30 cellular contexts compared by ENCODE assay signal in genomic region chr19:7527516-7528191, GRCh38. TPM values are rescaled to one million over a fixed set of nuclear protein-coding genes. Genes with fewer than 3 reads are reported as not detected.
A peak's percentile ranks its signal among the peaks of the same experiment; 100 is the strongest.
DNase-seq lines count a peak whose midpoint lies in the region; ATAC-seq, FAIRE-seq and TF ChIP-seq lines count a peak whose summit lies in the region.
"Had no signal": no experiment of that assay in that cellular context is flagged by ENCODE, and none has a peak within 500 bp of the region (broad histone marks: within the 10 kb centered on the region; RNA-seq: fewer than 3 reads in every experiment).

No MANE protein-coding gene starts in this region.

- H3K9ac ChIP-seq in GM12878 (ENCODE audit: control insufficient read depth, insufficient read depth, low read length) (no peak overlapping the region), kidney (ENCODE audit: low read length in 2 of 2) (no peak overlapping the region), neuronal stem cell (ENCODE audit: low read depth, low read length, poor library complexity) (no peak overlapping the region)

- CTCF ChIA-PET in GM12878 (lab: Yijun Ruan, JAX) (no interaction called here), WTC11 (lab: Charles Lee) (interaction anchor here (0.6 to 1.0 kb wide), 2 partner anchors 129 to 173 kb away, joined by 3 to 4 read pairs; no protein-coding TSS in a partner anchor)

- H2AFZ ChIP-seq in GM12878 (ENCODE audit: control insufficient read depth, low read depth, low read length), result no peak overlapping the region
- H2AFZ ChIP-seq in neuronal stem cell (ENCODE audit: low read length), result no peak overlapping the region

- DNase-seq in CD14-positive monocyte (ENCODE audit: low spot score) (peak; percentile 74), GM12878 (ENCODE audit: low read depth, low spot score) (no peak), kidney (peak; percentile 80), neuronal stem cell (ENCODE audit: low spot score) (no peak), NCI-H1417 (lab: John Stamatoyannopoulos, UW) (no peak), NCI-H2081 (lab: John Stamatoyannopoulos, UW) (no peak), WTC11 (ENCODE audit: low spot score) (no peak)
- DNase-seq: activated CD4-positive, alpha-beta T cell treated with anti-CD3 and anti-CD28 coated beads, Interleukin-2, amount 10 ng/mL, durations not matched to agents 24 days and 14 days; activated CD8-positive, alpha-beta memory T cell treated with anti-CD3 and anti-CD28 coated beads for 24 hours; activated effector memory CD4-positive, alpha-beta T cell treated with Interleukin-2 at 50 U/mL for 16 hours; activated naive CD8-positive, alpha-beta T cell treated with anti-CD3 and anti-CD28 coated beads for 36 hours; BE2C; DMS153; islet precursor cell; NCI-H1048; NCI-H1694 treated with DMSO at 0.1 percent for 48 hours; NCI-H446 treated with DMSO at 0.1 percent for 48 hours; NCI-H774; pancreas; stimulated activated CD8-positive, alpha-beta memory T cell treated with anti-CD3 and anti-CD28 coated beads, Interleukin-4, amount 100 ng/mL, for 48 hours; stimulated activated naive CD8-positive, alpha-beta T cell treated with anti-CD3 and anti-CD28 coated beads, Interleukin-15, amount 100 ng/mL, for 72 hours; SW 1271; T1000 had no signal

- SMC1A ChIA-PET in GM12878 (lab: Charles Lee; ENCODE audit: uncharacterized antibody, unreplicated experiment), result no interaction called here

- peak overlapping the region; percentile 53 for H2BK5ac ChIP-seq in neuronal stem cell (ENCODE audit: low read length)

- ATAC-seq in GM12878 (no peak), HG03342 (IDR thresholded peaks at IDR 0.05; ENCODE audit: unreplicated experiment) (no peak), WTC11 (no peak)
- ATAC-seq: esophagus mucosa; HCT116; stimulated activated naive CD8-positive, alpha-beta T cell treated with anti-CD3 and anti-CD28 coated beads, Interleukin-15, amount 100 ng/mL, for 72 hours had no signal

- no peak for TF ChIP-seq EP300 in GM12878 (IDR thresholded peaks at IDR 0.05; ENCODE audit: borderline replicate concordance in 1 of 2, control insufficient read depth in 1 of 2, low read depth in 2 of 2, low read length in 2 of 2)

- no peaks in the 10 kb centered on the region for H4K20me1 ChIP-seq in GM12878 (ENCODE audit: control insufficient read depth, insufficient read depth)

- no peak overlapping the region for H2BK12ac ChIP-seq in neuronal stem cell (ENCODE audit: low read length)

- H3K23ac ChIP-seq in neuronal stem cell (ENCODE audit: low read depth, low read length, poor library complexity), result no peak overlapping the region

- H3K79me2 ChIP-seq in GM12878 (ENCODE audit: control insufficient read depth, insufficient read depth, low read length), result no peaks in the 10 kb centered on the region

- no peak for TF ChIP-seq RAD21 in GM12878 (IDR thresholded peaks at IDR 0.05; ENCODE audit: insufficient read depth, low read depth, low read length)

- no peak overlapping the region for H3K14ac ChIP-seq in neuronal stem cell (ENCODE audit: low read length)

- H3K27me3 ChIP-seq in GM12878 (replicated peaks in 1 of 2; ENCODE audit: control insufficient read depth in 2 of 2, insufficient read depth in 2 of 2, low read length in 1 of 2) (no peaks in the 10 kb centered on the region), neuronal stem cell (ENCODE audit: control insufficient read depth in 3 of 3, insufficient read depth in 3 of 3, low read depth in 1 of 3, low read length in 3 of 3) (no peaks in the 10 kb centered on the region)
- H3K27me3 ChIP-seq: BE2C, cardiac muscle cell, pancreas, Peyer's patch had no signal

- H3K79me1 ChIP-seq in neuronal stem cell (ENCODE audit: low read depth, low read length), result peaks cover 5% of the 10 kb centered on the region

- H3K4me1 Mint-ChIP-seq in CD14-positive monocyte (peaks cover 29% of the 10 kb centered on the region), WTC11 (no peaks in the 10 kb centered on the region)
- H3K4me1 Mint-ChIP-seq: activated naive CD8-positive, alpha-beta T cell treated with anti-CD3 and anti-CD28 coated beads for 36 hours; endodermal cell had no signal

- H3K27me3 Mint-ChIP-seq in CD14-positive monocyte (ENCODE audit: low read depth in 3 of 3), result peaks cover 0 to 2% (median 0%) of the 10 kb centered on the region in 3 donors
- no peaks in the 10 kb centered on the region for H3K27me3 Mint-ChIP-seq in WTC11 (ENCODE audit: low read depth)
- H3K27me3 Mint-ChIP-seq: activated CD4-positive, alpha-beta T cell treated with anti-CD3 and anti-CD28 coated beads, Interleukin-2, amount 10 ng/mL, durations not matched to agents 24 days and 14 days; activated naive CD8-positive, alpha-beta T cell treated with anti-CD3 and anti-CD28 coated beads for 36 hours; stimulated activated naive CD8-positive, alpha-beta T cell treated with anti-CD3 and anti-CD28 coated beads, Interleukin-15, amount 100 ng/mL, for 72 hours had no signal

- no peak overlapping the region for H3K18ac ChIP-seq in neuronal stem cell (ENCODE audit: low read length)

- no peak overlapping the region for H3K4me3 ChIP-seq in GM12878
- H3K4me3 ChIP-seq in kidney (ENCODE audit: low read length in 2 of 2), result no peak overlapping the region
- H3K4me3 ChIP-seq in neuronal stem cell (ENCODE audit: low read length in 2 of 2), result no peak overlapping the region
- H3K4me3 ChIP-seq: cardiac muscle cell, pancreas, Peyer's patch had no signal

- no peaks in the 10 kb centered on the region; a peak in 1 of 4 replicates for H3K36me3 ChIP-seq in GM12878 (ENCODE audit: control insufficient read depth in 2 of 2, insufficient read depth in 2 of 2, low read length in 1 of 2)
- peaks cover 2 to 8% of the 10 kb centered on the region in 2 donors for H3K36me3 ChIP-seq in kidney (ENCODE audit: control insufficient read depth in 1 of 2, insufficient read depth in 2 of 2, low read length in 2 of 2)
- peaks cover 7 to 15% of the 10 kb centered on the region in 2 donors for H3K36me3 ChIP-seq in neuronal stem cell (replicated peaks in 1 of 2; ENCODE audit: control insufficient read depth in 2 of 2, insufficient read depth in 2 of 2, low read length in 2 of 2)
- H3K36me3 ChIP-seq: BE2C, cardiac muscle cell, pancreas had no signal

- H3K27ac ChIP-seq in GM12878 (ENCODE audit: control insufficient read depth, insufficient read depth) (no peak overlapping the region), kidney (ENCODE audit: low read depth in 2 of 2, low read length in 2 of 2) (no peak overlapping the region), neuronal stem cell (replicated peaks; ENCODE audit: low read length) (no peak overlapping the region)
- H3K27ac ChIP-seq: cardiac muscle cell, pancreas, Peyer's patch had no signal

- intact Hi-C loops in CD14-positive monocyte (cut with micrococcal nuclease), result no loop called here
- intact Hi-C loops in GM12878 (cut with micrococcal nuclease; ENCODE audit: unreplicated experiment), result no loop called here
- intact Hi-C loops in kidney (cut with DNase I), result no loop called here

- no peak overlapping the region for H4K8ac ChIP-seq in neuronal stem cell (ENCODE audit: low read depth, low read length)

- POLR2A ChIA-PET in GM12878 (lab: Charles Lee), result no interaction called here
- POLR2A ChIA-PET in WTC11 (lab: Charles Lee), result interaction anchor here (0.5 kb wide), 2 partner anchors 131 to 783 kb away, joined by 3 read pairs; no protein-coding TSS in a partner anchor

- no peaks in the 10 kb centered on the region for H3K9me3 Mint-ChIP-seq in CD14-positive monocyte
- no peaks in the 10 kb centered on the region for H3K9me3 Mint-ChIP-seq in WTC11
- H3K9me3 Mint-ChIP-seq: activated CD4-positive, alpha-beta T cell treated with anti-CD3 and anti-CD28 coated beads, Interleukin-2, amount 10 ng/mL, durations not matched to agents 24 days and 14 days; activated naive CD8-positive, alpha-beta T cell treated with anti-CD3 and anti-CD28 coated beads for 36 hours; endodermal cell; neural crest cell; stimulated activated naive CD8-positive, alpha-beta T cell treated with anti-CD3 and anti-CD28 coated beads, Interleukin-15, amount 100 ng/mL, for 72 hours had no signal

- H3K4ac ChIP-seq in neuronal stem cell (ENCODE audit: low read length), result no peak overlapping the region

- no TSS peak for BruUV-seq in GM12878 (replicated peaks; lab: Mats Ljungman, UMichigan)

- peak overlapping the region; percentile 53 to 58 for H3K4me3 Mint-ChIP-seq in CD14-positive monocyte
- H3K4me3 Mint-ChIP-seq in WTC11, result no peak overlapping the region
- H3K4me3 Mint-ChIP-seq: activated CD4-positive, alpha-beta T cell treated with anti-CD3 and anti-CD28 coated beads, Interleukin-2, amount 10 ng/mL, durations not matched to agents 24 days and 14 days; activated naive CD8-positive, alpha-beta T cell treated with anti-CD3 and anti-CD28 coated beads for 36 hours; endodermal cell; neural crest cell had no signal

- peak overlapping the region in 5 of 7 donors; percentile 64 to 85 (median 79) for H3K27ac Mint-ChIP-seq in CD14-positive monocyte
- no peak overlapping the region for H3K27ac Mint-ChIP-seq in WTC11
- H3K27ac Mint-ChIP-seq: activated CD4-positive, alpha-beta T cell treated with anti-CD3 and anti-CD28 coated beads, Interleukin-2, amount 10 ng/mL, durations not matched to agents 24 days and 14 days; activated naive CD8-positive, alpha-beta T cell treated with anti-CD3 and anti-CD28 coated beads for 36 hours; endodermal cell had no signal

- no peak for FAIRE-seq in GM12878 (lab: Jason Lieb, UNC)
- no peak for FAIRE-seq in kidney (lab: Jason Lieb, UNC)
- FAIRE-seq: pancreas had no signal

- 73% methylated on average over 22 of the region's 25 CpGs for WGBS in GM12878 (ENCODE audit: insufficient coverage, insufficient replicate concordance, low lambda C conversion rate, missing lambda C conversion rate)
- no CpG with 5 or more reads among the region's 25 CpGs for WGBS in neuronal stem cell (ENCODE audit: extremely low coverage in 2 of 2, insufficient read length in 2 of 2, insufficient replicate concordance in 1 of 2), 2 donors

- H2AK5ac ChIP-seq in neuronal stem cell (ENCODE audit: low read depth, low read length), result no peak overlapping the region

- TF ChIP-seq CTCF in CD14-positive monocyte (IDR thresholded peaks at IDR 0.05), result no peak
- no peak for TF ChIP-seq CTCF in GM12878 (IDR thresholded peaks at IDR 0.05 in 2 of 3, conservative IDR thresholded peaks at IDR 0.05 in 1 of 3; ENCODE audit: control insufficient read depth in 2 of 3, extremely low read depth in 1 of 3, insufficient read depth in 1 of 3, low read depth in 3 of 3, low read length in 3 of 3)
- no peak for TF ChIP-seq CTCF in kidney (IDR thresholded peaks at IDR 0.05; ENCODE audit: borderline replicate concordance, extremely low read depth, insufficient read depth)
- no peak for TF ChIP-seq CTCF in WTC11 (IDR thresholded peaks at IDR 0.05)

- H3K4me1 ChIP-seq in GM12878 (ENCODE audit: control insufficient read depth, insufficient read depth, low read length) (peaks cover 4% of the 10 kb centered on the region; the same call in 1 of the 2 replicates), kidney (ENCODE audit: control insufficient read depth in 1 of 2, insufficient read depth in 1 of 2, low read depth in 1 of 2, low read length in 2 of 2) (peaks cover 3 to 8% of the 10 kb centered on the region in 2 donors), neuronal stem cell (ENCODE audit: control insufficient read depth in 2 of 2, insufficient read depth in 1 of 2, low read depth in 1 of 2, low read length in 2 of 2) (peaks cover 5 to 8% of the 10 kb centered on the region in 2 donors)
- H3K4me1 ChIP-seq: BE2C had no signal

- no peak overlapping the region for H2BK15ac ChIP-seq in neuronal stem cell (ENCODE audit: low read length)

- in situ Hi-C loops in GM12878 (cut with MboI), result no loop called here

- TF ChIP-seq POLR2A in GM12878 (IDR thresholded peaks at IDR 0.05; ENCODE audit: low read depth, low read length), result peak; percentile 22; the same call in 1 of the 2 replicates

- RAD21 ChIA-PET in GM12878 (lab: Charles Lee; ENCODE audit: unreplicated experiment), result no interaction called here

- H3K36me3 Mint-ChIP-seq in CD14-positive monocyte, result peaks cover 61 to 84% of the 10 kb centered on the region in 2 donors
- H3K36me3 Mint-ChIP-seq in WTC11, result peaks cover 5% of the 10 kb centered on the region; the same call in 1 of the 2 replicates

- no peak overlapping the region for H4K91ac ChIP-seq in neuronal stem cell (ENCODE audit: low read depth, low read length, poor library complexity)

- no peak overlapping the region for H3K4me2 ChIP-seq in GM12878 (ENCODE audit: control insufficient read depth, insufficient read depth)
- H3K4me2 ChIP-seq in neuronal stem cell (ENCODE audit: insufficient read depth, low read length, poor library complexity, severe bottlenecking), result no peak overlapping the region

- no peak overlapping the region for H2BK120ac ChIP-seq in neuronal stem cell (ENCODE audit: low read depth, low read length)

- no peaks in the 10 kb centered on the region for H3K9me3 ChIP-seq in GM12878 (replicated peaks; ENCODE audit: control insufficient read depth, insufficient read depth, low read length)
- H3K9me3 ChIP-seq in kidney (ENCODE audit: control insufficient read depth in 1 of 2, low read length in 2 of 2), result no peaks in the 10 kb centered on the region
- no peaks in the 10 kb centered on the region for H3K9me3 ChIP-seq in neuronal stem cell (replicated peaks in 1 of 2; ENCODE audit: control insufficient read depth in 2 of 2, insufficient read depth in 1 of 2, low read depth in 1 of 2, low read length in 2 of 2)
- H3K9me3 ChIP-seq: BE2C, pancreas, Peyer's patch had no signal

RNA-seq across cellular contexts. Expression of gene MCOLN1, which starts 5.2 kb away (rescaled TPM):
- polyA plus RNA-seq in CD14-positive monocyte (10 to 100 TPM; 32.8 to 34.3 TPM), GM12878 (2011; rRNA removed) (2.8 and 6.0 TPM in 2 replicates), GM12878 (2014; fragmentation: Illumina TruSeq; extraction: Trizol) (1.9 and 3.7 TPM in 2 replicates), GM12878 (2014; fragmentation: Nextera tagmentation; extraction: Ambion mirVana) (1 to 10 TPM in 1 of 2 experiments, under 1 TPM in 1; 0.42 to 1.4 TPM), GM12878 (2014; rRNA removed) (13.6 and 15.6 TPM in 2 replicates), GM12878 (2016; fragmentation: Nextera tagmentation; extraction: Ambion mirVana) (10 to 100 TPM; 12.4 to 14.4 TPM), kidney (ENCODE audit: insufficient read depth, low read depth, low replicate concordance) (25.7 TPM)
- 9.1 and 9.6 TPM in 2 replicates for total RNA-seq in GM12878 (2013; cell fraction: nucleolus; rRNA removed)
- total RNA-seq in GM12878 (2014; rRNA removed) (2.2 and 2.8 TPM in 2 replicates), GM12878 (2014; rRNA removed; fragmentation: Illumina TruSeq; extraction: Trizol) (2.3 and 3.0 TPM in 2 replicates), GM12878 (2021) (10.9 and 13.9 TPM in 2 replicates), kidney (24.0 TPM), WTC11 (2021) (15.0 to 19.7 TPM (median 16.7 TPM) in 3 replicates)
- 2.7 TPM for polyA plus RNA-seq in GM12878 (2011; ENCODE audit: low read depth)
- 5.7 and 8.7 TPM in 2 replicates for polyA plus RNA-seq in GM12878 (2011; cell fraction: cytosol; rRNA removed)
- 26.1 and 38.4 TPM in 2 replicates for polyA plus RNA-seq in GM12878 (2011; cell fraction: nucleus; rRNA removed)
- polyA plus RNA-seq in GM12878 (2012), result 5.5 and 6.2 TPM in 2 replicates
- polyA minus RNA-seq in GM12878 (2011; rRNA and poly(A)+ RNA removed), result 8.1 and 11.8 TPM in 2 replicates
- polyA minus RNA-seq in GM12878 (2011; cell fraction: cytosol; rRNA and poly(A)+ RNA removed), result 2.9 and 3.7 TPM in 2 replicates
- 3.7 and 7.2 TPM in 2 replicates for polyA minus RNA-seq in GM12878 (2011; cell fraction: nucleus; rRNA and poly(A)+ RNA removed)
- polyA plus RNA-seq in neuronal stem cell (2013, experiment 1 of 2), result 6.6 TPM
- polyA plus RNA-seq in neuronal stem cell (2013, experiment 2 of 2), result 7.4 TPM

RNA-seq across cellular contexts. Expression of gene PNPLA6, which starts 7.9 kb away (rescaled TPM):
- polyA plus RNA-seq in CD14-positive monocyte (10 to 100 TPM; 11.2 to 14.4 TPM), GM12878 (2011; rRNA removed) (9.2 and 16.3 TPM in 2 replicates), GM12878 (2014; fragmentation: Illumina TruSeq; extraction: Trizol) (9.4 and 23.2 TPM in 2 replicates), GM12878 (2014; fragmentation: Nextera tagmentation; extraction: Ambion mirVana) (1 to 10 TPM in 1 of 2 experiments, under 1 TPM in 1; 0.95 to 8.4 TPM), GM12878 (2014; rRNA removed) (67.9 and 72.2 TPM in 2 replicates), GM12878 (2016; fragmentation: Nextera tagmentation; extraction: Ambion mirVana) (10 to 100 TPM; 64.7 to 65.3 TPM), kidney (ENCODE audit: insufficient read depth, low read depth, low replicate concordance) (80.9 TPM)
- total RNA-seq in GM12878 (2013; cell fraction: nucleolus; rRNA removed), result 136 and 138 TPM in 2 replicates
- total RNA-seq in GM12878 (2014; rRNA removed) (47.9 and 56.8 TPM in 2 replicates), GM12878 (2014; rRNA removed; fragmentation: Illumina TruSeq; extraction: Trizol) (18.7 and 19.2 TPM in 2 replicates), GM12878 (2021) (105 and 113 TPM in 2 replicates), kidney (101 TPM), WTC11 (2021) (149 to 156 TPM (median 150 TPM) in 3 replicates)
- polyA plus RNA-seq in GM12878 (2011; ENCODE audit: low read depth), result 21.5 TPM
- 26.4 and 32.8 TPM in 2 replicates for polyA plus RNA-seq in GM12878 (2011; cell fraction: cytosol; rRNA removed)
- polyA plus RNA-seq in GM12878 (2011; cell fraction: nucleus; rRNA removed), result 99.0 and 144 TPM in 2 replicates
- polyA plus RNA-seq in GM12878 (2012), result 52.2 and 53.4 TPM in 2 replicates
- polyA minus RNA-seq in GM12878 (2011; rRNA and poly(A)+ RNA removed), result 22.1 and 68.2 TPM in 2 replicates
- polyA minus RNA-seq in GM12878 (2011; cell fraction: cytosol; rRNA and poly(A)+ RNA removed), result 25.2 and 52.8 TPM in 2 replicates
- polyA minus RNA-seq in GM12878 (2011; cell fraction: nucleus; rRNA and poly(A)+ RNA removed), result 45.3 and 83.2 TPM in 2 replicates
- polyA plus RNA-seq in neuronal stem cell (2013, experiment 1 of 2), result 56.3 TPM
- polyA plus RNA-seq in neuronal stem cell (2013, experiment 2 of 2), result 57.3 TPM

RNA-seq across cellular contexts. Expression of gene ZNF358, which starts 11.8 kb away (rescaled TPM):
- polyA plus RNA-seq in CD14-positive monocyte (1 to 10 TPM in 1 of 2 donors, under 1 TPM in 1; 0.41 to 1.0 TPM), GM12878 (2011; rRNA removed) (0.13 and 0.50 TPM in 2 replicates), GM12878 (2014; fragmentation: Illumina TruSeq; extraction: Trizol) (4.1 and 5.5 TPM in 2 replicates), GM12878 (2014; fragmentation: Nextera tagmentation; extraction: Ambion mirVana) (under 1 TPM in 1 of 2 experiments, not detected in 1; 0.09 TPM), GM12878 (2014; rRNA removed) (2.2 and 4.0 TPM in 2 replicates), GM12878 (2016; fragmentation: Nextera tagmentation; extraction: Ambion mirVana) (under 1 TPM; 0.59 to 0.96 TPM), kidney (ENCODE audit: insufficient read depth, low read depth, low replicate concordance) (79.1 TPM)
- 2.5 and 3.0 TPM in 2 replicates for total RNA-seq in GM12878 (2013; cell fraction: nucleolus; rRNA removed)
- total RNA-seq in GM12878 (2014; rRNA removed) (2.1 and 3.0 TPM in 2 replicates), GM12878 (2014; rRNA removed; fragmentation: Illumina TruSeq; extraction: Trizol) (1.8 and 1.9 TPM in 2 replicates), GM12878 (2021) (4.9 and 6.3 TPM in 2 replicates), kidney (39.1 TPM), WTC11 (2021) (37.5 to 47.5 TPM (median 47.3 TPM) in 3 replicates)
- 2.0 TPM for polyA plus RNA-seq in GM12878 (2011; ENCODE audit: low read depth)
- polyA plus RNA-seq in GM12878 (2011; cell fraction: cytosol; rRNA removed), result 0.89 and 1.5 TPM in 2 replicates
- polyA plus RNA-seq in GM12878 (2011; cell fraction: nucleus; rRNA removed), result 0.43 and 0.63 TPM in 2 replicates
- 7.2 and 7.6 TPM in 2 replicates for polyA plus RNA-seq in GM12878 (2012)
- polyA minus RNA-seq in GM12878 (2011; rRNA and poly(A)+ RNA removed), result 0.15 TPM in 1 of 2 replicates, not detected in the other
- 0.62 TPM in 1 of 2 replicates, not detected in the other for polyA minus RNA-seq in GM12878 (2011; cell fraction: cytosol; rRNA and poly(A)+ RNA removed)
- 0.24 and 0.57 TPM in 2 replicates for polyA minus RNA-seq in GM12878 (2011; cell fraction: nucleus; rRNA and poly(A)+ RNA removed)
- polyA plus RNA-seq in neuronal stem cell (2013, experiment 1 of 2), result 109 TPM
- polyA plus RNA-seq in neuronal stem cell (2013, experiment 2 of 2), result 102 TPM

RNA-seq across cellular contexts. Expression of gene PEX11G, which starts 38.8 kb away (rescaled TPM):
- polyA plus RNA-seq in CD14-positive monocyte, result 1 to 10 TPM; 1.4 to 3.0 TPM
- not detected in 2 replicates for total RNA-seq in GM12878 (2013; cell fraction: nucleolus; rRNA removed)
- 0.73 and 0.82 TPM in 2 replicates for total RNA-seq in GM12878 (2014; rRNA removed)
- total RNA-seq in GM12878 (2014; rRNA removed; fragmentation: Illumina TruSeq; extraction: Trizol), result 0.40 and 0.51 TPM in 2 replicates
- 1.0 and 1.8 TPM in 2 replicates for total RNA-seq in GM12878 (2021)
- polyA plus RNA-seq in GM12878 (2011; ENCODE audit: low read depth), result 0.68 TPM
- polyA plus RNA-seq in GM12878 (2011; rRNA removed), result 0.19 and 0.29 TPM in 2 replicates
- 1.0 and 1.6 TPM in 2 replicates for polyA plus RNA-seq in GM12878 (2011; cell fraction: cytosol; rRNA removed)
- polyA plus RNA-seq in GM12878 (2011; cell fraction: nucleus; rRNA removed), result 1.0 and 1.1 TPM in 2 replicates
- polyA plus RNA-seq in GM12878 (2012), result 1.1 and 1.2 TPM in 2 replicates
- 0.38 TPM in 1 of 2 replicates, not detected in the other for polyA plus RNA-seq in GM12878 (2014; fragmentation: Illumina TruSeq; extraction: Trizol)
- polyA plus RNA-seq in GM12878 (2014; fragmentation: Nextera tagmentation; extraction: Ambion mirVana), result under 1 TPM in 1 of 2 experiments, not detected in 1; 0.05 TPM
- polyA plus RNA-seq in GM12878 (2014; rRNA removed), result 1.2 and 1.6 TPM in 2 replicates
- 1 to 10 TPM; 1.5 to 1.7 TPM for polyA plus RNA-seq in GM12878 (2016; fragmentation: Nextera tagmentation; extraction: Ambion mirVana)
- polyA minus RNA-seq in GM12878 (2011; rRNA and poly(A)+ RNA removed), result 0.41 TPM in 1 of 2 replicates, not detected in the other
- not detected in 2 replicates for polyA minus RNA-seq in GM12878 (2011; cell fraction: cytosol; rRNA and poly(A)+ RNA removed)
- 0.96 TPM in 1 of 2 replicates, not detected in the other for polyA minus RNA-seq in GM12878 (2011; cell fraction: nucleus; rRNA and poly(A)+ RNA removed)
- total RNA-seq in kidney, result 7.8 TPM
- 20.8 TPM for polyA plus RNA-seq in kidney (ENCODE audit: insufficient read depth, low read depth, low replicate concordance)
- polyA plus RNA-seq in neuronal stem cell (2013, experiment 1 of 2), result 1.4 TPM
- 1.4 TPM for polyA plus RNA-seq in neuronal stem cell (2013, experiment 2 of 2)
- total RNA-seq in WTC11 (2021), result 4.3 to 5.9 TPM (median 5.7 TPM) in 3 replicates

Comparison
In these comparisons a context has a peak if more than half of its experiments do, and no peak if none do; other contexts are left out.
1. DNase-seq: peak in CD14-positive monocyte (single experiment) and kidney (single experiment); none in GM12878 (single experiment), neuronal stem cell (single experiment), NCI-H1417 (0 of 3), NCI-H2081 (0 of 2) and WTC11 (single experiment).